In the genomic region with DNA sequence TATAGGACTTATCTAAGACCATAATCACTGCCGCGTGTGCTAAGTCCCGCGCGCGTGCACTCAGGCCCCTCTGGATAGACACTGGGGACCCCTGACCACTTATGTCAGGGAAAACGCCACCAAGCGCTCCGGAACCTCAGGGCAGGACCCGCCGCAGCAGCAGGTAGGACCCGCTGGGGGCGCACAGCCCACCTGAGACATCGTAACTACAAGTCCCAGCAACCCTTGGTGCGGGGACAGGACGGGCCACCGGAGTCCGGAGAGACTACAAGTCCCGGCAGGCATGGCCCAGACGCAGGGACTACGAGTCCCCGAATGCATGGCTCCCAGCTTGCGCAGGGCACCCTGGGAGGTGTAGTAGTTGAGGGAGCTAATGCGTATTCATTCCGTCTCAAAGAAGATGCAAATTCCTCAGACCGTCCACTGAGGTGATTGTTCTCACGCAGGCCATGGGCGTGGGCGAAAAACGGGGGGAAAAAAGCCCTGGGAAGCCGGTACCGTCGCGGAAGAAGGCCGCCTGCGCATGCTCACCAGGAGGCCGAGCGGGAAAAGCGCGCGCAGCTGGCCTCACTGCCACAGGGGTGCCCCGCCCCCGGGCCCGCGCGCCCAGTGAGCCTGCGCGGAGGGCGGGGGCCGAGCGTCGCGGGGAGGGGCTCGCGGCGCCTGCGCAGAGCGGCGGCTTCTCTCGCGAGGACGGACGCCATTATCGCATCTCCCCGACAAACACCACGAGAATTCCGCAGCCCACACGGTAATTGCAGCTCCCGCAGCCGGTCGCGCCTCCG, we compare ENCODE assay signal across 8 cellular contexts. TPM values are rescaled to one million over a fixed set of nuclear protein-coding genes. Genes with fewer than 3 reads are reported as not detected.
DNase-seq lines count a peak whose midpoint lies in the region; ATAC-seq, FAIRE-seq and TF ChIP-seq lines count a peak whose summit lies in the region.

BANP (plus strand) TSS at position 670 of the 785 bp plus-strand sequence. CDS start 23,682 bp downstream, outside the sequence.

- peak; percentile 98 for DNase-seq in GM19239 (ENCODE audit: insufficient read length, low spot score)
- DNase-seq in NCI-H524 (lab: John Stamatoyannopoulos, UW): peak; percentile 98 to 100
- DNase-seq in activated CD4-positive, alpha-beta T cell treated with anti-CD3 and anti-CD28 coated beads for 36 hours: peak; percentile 98
- peak; percentile 99 for DNase-seq in choroid plexus epithelial cell (ENCODE audit: low read depth)
- peak; percentile 99 for DNase-seq in kidney epithelial cell (ENCODE audit: low read depth)
- peak; percentile 95 to 99 for DNase-seq in stimulated activated CD4-positive, alpha-beta T cell treated with anti-CD3 and anti-CD28 coated beads, Interleukin-15, amount 100 ng/mL, for 48 hours (ENCODE audit: low read depth in 2 of 2)

- peak within 1 kb of the TSS; percentile 100 for H3K9ac ChIP-seq in BLaER1

- H3K27ac ChIP-seq in BLaER1: peak within 1 kb of the TSS; percentile 100

- H3K27me3 Mint-ChIP-seq in activated CD4-positive, alpha-beta T cell treated with anti-CD3 and anti-CD28 coated beads for 36 hours: no peaks in the 10 kb centered on the region

- peak; percentile 86 for ATAC-seq in HG03457 (IDR thresholded peaks at IDR 0.05; ENCODE audit: unreplicated experiment)
- ATAC-seq in activated CD4-positive, alpha-beta T cell treated with anti-CD3 and anti-CD28 coated beads for 36 hours: peak; percentile 96

- intact Hi-C loops in activated CD4-positive, alpha-beta T cell treated with anti-CD3 and anti-CD28 coated beads for 36 hours (cut with DNase I, micrococcal nuclease): loop anchor here (1.0 to 10.0 kb wide), 22 partner anchors 12 to 1294 kb away; partner anchors contain the start of genes ZC3H18 (in 2 of the 2), KLHDC4 (in 1 of the 2), MAP1LC3B (in 1 of the 2) and MVD (in 1 of the 2)

- H3K4me1 Mint-ChIP-seq in activated CD4-positive, alpha-beta T cell treated with anti-CD3 and anti-CD28 coated beads for 36 hours: peaks cover 47% of the 10 kb centered on the region

- peak within 1 kb of the TSS; percentile 99 for H3K4me2 ChIP-seq in BLaER1

- H3K9me3 ChIP-seq in BLaER1: no peaks in the 10 kb centered on the region

- POLR2A ChIA-PET in activated CD4-positive, alpha-beta T cell treated with anti-CD3 and anti-CD28 coated beads for 36 hours (lab: Charles Lee): interaction anchor here (0.6 to 1.7 kb wide), 12 partner anchors 9 to 619 kb away, joined by 3 to 7 read pairs (median 3); partner anchors contain the start of genes FBXO31, KLHDC4 and ZC3H18

- peak; percentile 81 for FAIRE-seq in GM19239 (lab: Jason Lieb, UNC)

- H3K27me3 ChIP-seq in BLaER1 (peaks cover 4% of the 10 kb centered on the region; the same call in 1 of the 2 replicates), kidney epithelial cell (ENCODE audit: control insufficient read depth, insufficient read depth, low read length) (no peaks in the 10 kb centered on the region)

- H3K36me3 Mint-ChIP-seq in activated CD4-positive, alpha-beta T cell treated with anti-CD3 and anti-CD28 coated beads for 36 hours (ENCODE audit: low read depth): peaks cover 24% of the 10 kb centered on the region

- H4K20me1 ChIP-seq in BLaER1: no peaks in the 10 kb centered on the region

- peaks cover 21% of the 10 kb centered on the region for H3K36me3 ChIP-seq in BLaER1
- H3K36me3 ChIP-seq in kidney epithelial cell (ENCODE audit: control insufficient read depth, insufficient read depth, low read length): no peaks in the 10 kb centered on the region

- no peaks in the 10 kb centered on the region for H3K9me3 Mint-ChIP-seq in activated CD4-positive, alpha-beta T cell treated with anti-CD3 and anti-CD28 coated beads for 36 hours (ENCODE audit: low read depth)

- peak; percentile 48 for TF ChIP-seq CTCF in choroid plexus epithelial cell (conservative IDR thresholded peaks at IDR 0.05; ENCODE audit: low read depth, low read length)
- peak; percentile 56 for TF ChIP-seq CTCF in kidney epithelial cell (IDR thresholded peaks at IDR 0.05; ENCODE audit: insufficient read depth, low read length, poor library complexity, severe bottlenecking)

- peak within 1 kb of the TSS; percentile 100 for H3K27ac Mint-ChIP-seq in activated CD4-positive, alpha-beta T cell treated with anti-CD3 and anti-CD28 coated beads for 36 hours

- peak within 1 kb of the TSS; percentile 93 for H3K4me3 Mint-ChIP-seq in activated CD4-positive, alpha-beta T cell treated with anti-CD3 and anti-CD28 coated beads for 36 hours

- CTCF ChIA-PET in activated CD4-positive, alpha-beta T cell treated with anti-CD3 and anti-CD28 coated beads for 36 hours (lab: Charles Lee): interaction anchor here (0.6 to 1.5 kb wide), 9 partner anchors 10 to 191 kb away, joined by 3 to 5 read pairs (median 3); no protein-coding TSS in a partner anchor

- peaks cover 62% of the 10 kb centered on the region for H3K4me1 ChIP-seq in BLaER1

- peak within 1 kb of the TSS; percentile 86 for H3K4me3 ChIP-seq in BLaER1
- H3K4me3 ChIP-seq in choroid plexus epithelial cell (ENCODE audit: low read depth, low read length): peak within 1 kb of the TSS; percentile 87
- peak within 1 kb of the TSS; percentile 76 for H3K4me3 ChIP-seq in kidney epithelial cell (ENCODE audit: low read depth, low read length)

RNA-seq across cellular contexts. Expression of gene BANP, which starts in this region (rescaled TPM):
- 10 to 100 TPM; 35.2 to 36.1 TPM for total RNA-seq in activated CD4-positive, alpha-beta T cell treated with anti-CD3 and anti-CD28 coated beads for 36 hours
- total RNA-seq in kidney epithelial cell: 25.9 and 35.4 TPM in 2 replicates

Comparison
In these comparisons a context has a peak if more than half of its experiments do, and no peak if none do; other contexts are left out.
1. Peak in every context shown above with its lines: DNase-seq, ATAC-seq, H3K4me3 ChIP-seq and H3K27ac ChIP-seq.